Comparison of ENCODE assay signal across 1 cellular context in genomic region chr2:128500136-128500800, GRCh38.
TF ChIP-seq lines count a peak whose summit lies in the region.

No MANE protein-coding gene starts in this region.

TF ChIP-seq in H1, 55 proteins besides CTCF, POLR2A, EP300 and RAD21:
- TF ChIP-seq POLR2AphosphoS5 (IDR thresholded peaks at IDR 0.05; ENCODE audit: low read depth, low read length), result no peak
- no peak for TF ChIP-seq POU5F1 (IDR thresholded peaks at IDR 0.05; ENCODE audit: low read depth, low read length)
- TF ChIP-seq HDAC2 (IDR thresholded peaks at IDR 0.05; ENCODE audit: borderline replicate concordance in 1 of 2, low read depth in 2 of 2, low read length in 2 of 2), result no peak
- TF ChIP-seq KDM4A (IDR thresholded peaks at IDR 0.05; ENCODE audit: low read depth, low read length, severe bottlenecking), result no peak
- no peak for TF ChIP-seq RBBP5 (IDR thresholded peaks at IDR 0.05; ENCODE audit: borderline replicate concordance, low read depth, low read length)
- no peak for TF ChIP-seq RNF2 (IDR thresholded peaks at IDR 0.05; ENCODE audit: borderline replicate concordance, low read depth, low read length, missing control alignments, poor library complexity, severe bottlenecking)
- no peak for TF ChIP-seq CTBP2 (IDR thresholded peaks at IDR 0.05; ENCODE audit: borderline replicate concordance, insufficient read depth, insufficient read length, low read length)
- no peak for TF ChIP-seq EZH2 (IDR thresholded peaks at IDR 0.05; ENCODE audit: low read depth, low read length, severe bottlenecking)
- no peak for TF ChIP-seq CBX8 (IDR thresholded peaks at IDR 0.05; ENCODE audit: borderline replicate concordance, low read depth, low read length)
- TF ChIP-seq BRCA1 (IDR thresholded peaks at IDR 0.05; ENCODE audit: low read depth, low read length), result no peak
- no peak for TF ChIP-seq CBX5 (IDR thresholded peaks at IDR 0.05; ENCODE audit: low read depth, low read length)
- no peak for TF ChIP-seq BCL11A (IDR thresholded peaks at IDR 0.05; ENCODE audit: low read depth in 2 of 2, low read length in 2 of 2)
- no peak for TF ChIP-seq KDM5A (IDR thresholded peaks at IDR 0.05; ENCODE audit: low read length)
- TF ChIP-seq CHD2 (IDR thresholded peaks at IDR 0.05; ENCODE audit: low read length), result no peak
- no peak for TF ChIP-seq SIX5 (IDR thresholded peaks at IDR 0.05; ENCODE audit: low read depth, low read length)
- no peak for TF ChIP-seq ATF3 (IDR thresholded peaks at IDR 0.05; ENCODE audit: insufficient read depth, low read depth, low read length)
- TF ChIP-seq KDM1A (IDR thresholded peaks at IDR 0.05; ENCODE audit: borderline replicate concordance, low read length), result no peak
- TF ChIP-seq GTF2F1 (IDR thresholded peaks at IDR 0.05; ENCODE audit: borderline replicate concordance, low read depth, low read length), result no peak
- TF ChIP-seq RFX5 (IDR thresholded peaks at IDR 0.05; ENCODE audit: borderline replicate concordance, low read depth, low read length), result no peak
- no peak for TF ChIP-seq NANOG (IDR thresholded peaks at IDR 0.05; ENCODE audit: insufficient read depth, low read depth, low read length, poor library complexity, severe bottlenecking)
